ENCODE assay signal across 8 cellular contexts in the genomic region with DNA sequence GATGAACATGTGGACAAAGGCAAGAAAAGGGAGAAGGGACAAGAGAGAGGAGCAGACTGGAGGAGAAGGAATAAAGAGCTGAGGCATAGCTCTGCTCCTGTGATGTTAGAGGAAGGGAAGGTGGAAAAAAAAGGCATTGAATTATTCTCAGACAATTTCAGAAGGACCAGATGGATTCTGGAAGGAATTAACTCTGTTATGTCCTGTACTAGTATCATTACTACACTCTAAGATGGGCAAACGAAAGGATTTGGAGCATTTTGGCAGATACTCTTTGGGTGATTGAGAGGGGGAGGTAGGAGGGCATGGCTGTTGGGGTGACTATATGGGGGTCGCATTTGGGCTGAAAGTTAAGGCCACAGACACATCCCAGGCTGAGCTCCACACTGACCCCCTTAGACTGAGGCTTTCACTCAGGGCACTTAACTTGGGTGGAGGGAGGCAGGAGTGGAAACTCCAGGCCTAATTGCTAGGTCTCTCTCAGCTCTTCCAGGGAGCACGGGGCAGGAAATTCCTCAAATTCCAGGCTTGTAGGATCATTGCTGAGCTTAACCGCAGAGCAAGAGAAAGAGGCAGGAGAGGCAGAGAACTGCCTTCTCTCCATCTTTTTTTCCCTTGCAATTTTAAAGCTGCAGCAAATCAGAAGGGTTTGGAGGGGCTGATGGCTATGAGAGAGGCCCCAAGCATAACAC. TPM values are rescaled to one million over a fixed set of nuclear protein-coding genes. Genes with fewer than 3 reads are reported as not detected.
DNase-seq lines count a peak whose midpoint lies in the region; ATAC-seq, FAIRE-seq and TF ChIP-seq lines count a peak whose summit lies in the region.

No MANE protein-coding gene starts in this region.

- H3K9ac ChIP-seq in IMR-90 (ENCODE audit: low read depth, low read length) (peak overlapping the region; percentile 85), HepG2 (ENCODE audit: insufficient read depth, low read depth, low read length) (no peak overlapping the region)

- peak overlapping the region; percentile 100 for H2BK15ac ChIP-seq in IMR-90 (ENCODE audit: low read depth, low read length)

- DNase-seq in IMR-90 (peak; percentile 94), dedifferentiated amniotic fluid mesenchymal stem cell (ENCODE audit: extremely low spot score) (peak; percentile 97), HepG2 (ENCODE audit: low spot score) (peak; percentile 42), tibial nerve (ENCODE audit: low spot score in 2 of 2) (peak; percentile 42 to 62), activated gamma-delta T cell treated with Interleukin-2 at 50 U/mL for 16 hours (no peak), middle frontal gyrus (ENCODE audit: extremely low spot score, low spot score) (no peak), NCI-H2107 treated with DMSO at 0.1 percent for 48 hours (lab: John Stamatoyannopoulos, UW; ENCODE audit: unreplicated experiment) (no peak), Kasumi-1 (lab: John Stamatoyannopoulos, UW) (no peak)

- dilution Hi-C loops in IMR-90 (cut with HindIII; ENCODE audit: low sequenced_read_pairs, unreplicated experiment): no loop called here

- peak overlapping the region; percentile 99 for H2BK120ac ChIP-seq in IMR-90 (ENCODE audit: low read depth, low read length)

- H3K9me3 ChIP-seq in IMR-90 (ENCODE audit: control insufficient read depth, insufficient read depth, low read length) (no peaks in the 10 kb centered on the region), HepG2 (ENCODE audit: low read length) (no peaks in the 10 kb centered on the region), tibial nerve (no peaks in the 10 kb centered on the region)

- peak overlapping the region; percentile 100 for H2AK5ac ChIP-seq in IMR-90 (ENCODE audit: low read depth, low read length)

- H3K23ac ChIP-seq in IMR-90 (ENCODE audit: low read depth, low read length): peak overlapping the region; percentile 99

- no CpG with 5 or more reads among the region's 4 CpGs for WGBS in IMR-90 (ENCODE audit: extremely low coverage in 2 of 2, insufficient read length in 1 of 2), 2 experiments
- 4% methylated on average over 4 of the region's 4 CpGs for WGBS in HepG2 (ENCODE audit: low lambda C conversion rate)
- WGBS in tibial nerve, 2 donors: 15% methylated on average over 4 of the region's 4 CpGs

- peak overlapping the region; percentile 98 for H2AK9ac ChIP-seq in IMR-90 (replicated peaks; ENCODE audit: low read depth, low read length, poor library complexity)

- FAIRE-seq in HepG2 (lab: Jason Lieb, UNC): no peak

- in situ Hi-C loops in IMR-90 (cut with MboI; ENCODE audit: low sequenced_read_pairs) (no loop called here), HepG2 (cut with HindIII; ENCODE audit: extremely low pct_ligation_motif_present, low pct_unique_long_range_greater_than_20kb) (no loop called here)

- ATAC-seq in IMR-90 (ENCODE audit: low read depth): peak; percentile 89
- peak; percentile 71 for ATAC-seq in HepG2

- H4K20me1 ChIP-seq in IMR-90 (ENCODE audit: insufficient read depth, low read length): no peaks in the 10 kb centered on the region; the same call in 1 of the 2 replicates
- H4K20me1 ChIP-seq in HepG2 (ENCODE audit: insufficient read depth, low read length): no peaks in the 10 kb centered on the region

- H3K18ac ChIP-seq in IMR-90 (ENCODE audit: low read depth, low read length): peak overlapping the region; percentile 100

- no peak overlapping the region for H3K4me3 ChIP-seq in IMR-90 (ENCODE audit: insufficient read depth, low read depth, low read length)
- no peak overlapping the region for H3K4me3 ChIP-seq in HepG2 (replicated peaks in 1 of 3; ENCODE audit: insufficient read depth in 1 of 3, low read depth in 2 of 3, low read length in 3 of 3)
- H3K4me3 ChIP-seq in tibial nerve: no peak overlapping the region

- TF ChIP-seq RAD21 in IMR-90 (IDR thresholded peaks at IDR 0.05; ENCODE audit: low read length): peak; percentile 35; the same call in 1 of the 2 replicates
- no peak for TF ChIP-seq RAD21 in HepG2 (CRISPR knock-in tag; IDR thresholded peaks at IDR 0.05)

- TF ChIP-seq POLR2A in IMR-90 (IDR thresholded peaks at IDR 0.05; ENCODE audit: low read depth, low read length): no peak
- no peak for TF ChIP-seq POLR2A in HepG2 (IDR thresholded peaks at IDR 0.05; ENCODE audit: insufficient read depth in 1 of 2, low read depth in 2 of 2, low read length in 2 of 2)
- no peak for TF ChIP-seq POLR2A in tibial nerve (IDR thresholded peaks at IDR 0.05)

- H3K27me3 ChIP-seq in IMR-90 (ENCODE audit: control insufficient read depth, insufficient read depth, low read length) (no peaks in the 10 kb centered on the region), HepG2 (ENCODE audit: control insufficient read depth in 1 of 2, insufficient read depth in 2 of 2, low read length in 2 of 2) (no peaks in the 10 kb centered on the region), tibial nerve (no peaks in the 10 kb centered on the region)

- intact Hi-C loops in IMR-90 (cut with micrococcal nuclease) (loop anchor here (1.0 kb wide), 2 partner anchors 8 to 26 kb away; partner anchors contain the start of gene KIRREL1), HepG2 (cut with micrococcal nuclease; ENCODE audit: unreplicated experiment) (no loop called here)

- peak overlapping the region; percentile 99 for H3K4ac ChIP-seq in IMR-90 (ENCODE audit: low read depth, low read length)

- no peaks in the 10 kb centered on the region for H3K79me2 ChIP-seq in HepG2 (ENCODE audit: insufficient read depth, low read length)

- peak overlapping the region; percentile 99 for H3K56ac ChIP-seq in IMR-90 (ENCODE audit: extremely low read depth, insufficient read depth, low read length)

- TF ChIP-seq EP300 in HepG2 (IDR thresholded peaks at IDR 0.05; ENCODE audit: low read depth in 2 of 2, low read length in 2 of 2) (no peak), HepG2 (CRISPR knock-in tag; IDR thresholded peaks at IDR 0.05; ENCODE audit: borderline replicate concordance) (no peak), tibial nerve (IDR thresholded peaks at IDR 0.05) (peak in 1 of 2 donors; percentile 79)

- H3K4me2 ChIP-seq in IMR-90 (ENCODE audit: low read depth, low read length) (peak overlapping the region; percentile 70), HepG2 (ENCODE audit: low read depth, low read length) (no peak overlapping the region)

- peak overlapping the region; percentile 98 for H3K14ac ChIP-seq in IMR-90 (replicated peaks; ENCODE audit: low read depth, low read length)

- peak overlapping the region; percentile 98 for H2BK5ac ChIP-seq in IMR-90 (ENCODE audit: low read depth, low read length, poor library complexity, severe bottlenecking)

- H2AFZ ChIP-seq in IMR-90 (replicated peaks; ENCODE audit: low read length, poor library complexity) (peak overlapping the region; percentile 28), HepG2 (ENCODE audit: low read length) (no peak overlapping the region)

- TF ChIP-seq CTCF in IMR-90 (conservative IDR thresholded peaks at IDR 0.05; ENCODE audit: low read depth, low read length) (0 out of 2 replicates have a peak, but pooled peaks have one; percentile 6), HepG2 (CRISPR knock-in tag; IDR thresholded peaks at IDR 0.05) (no peak), tibial nerve (IDR thresholded peaks at IDR 0.05) (no peak)

- H3K4me1 ChIP-seq in IMR-90 (ENCODE audit: control insufficient read depth, insufficient read depth, low read length) (peaks cover 53% of the 10 kb centered on the region), HepG2 (ENCODE audit: insufficient read depth, low read length) (0 out of 2 replicates have a peak, but pooled peaks cover 9% of the 10 kb centered on the region), tibial nerve (peaks cover 0 to 98% (median 80%) of the 10 kb centered on the region in 4 donors)

- POLR2A ChIA-PET in IMR-90 (lab: Charles Lee; ENCODE audit: unreplicated experiment) (interaction anchor here (0.5 to 2.2 kb wide), 4 partner anchors 8 to 19 kb away, joined by 4 to 25 read pairs (median 7); no protein-coding TSS in a partner anchor), HepG2 (lab: Yijun Ruan, JAX) (no interaction called here)

- CTCF ChIA-PET in IMR-90 (lab: Yijun Ruan, JAX) (interaction anchor here (0.5 to 1.4 kb wide), 5 partner anchors 17 to 1906 kb away, joined by 3 read pairs; partner anchors contain the start of gene TAGLN2), HepG2 (lab: Yijun Ruan, JAX; ENCODE audit: low intra/inter-chr PET ratio, low total read pairs) (no interaction called here)

- peak overlapping the region; percentile 99 for H2BK20ac ChIP-seq in IMR-90 (ENCODE audit: low read depth, low read length)

- peaks cover 26 to 81% of the 10 kb centered on the region in 2 experiments for H3K79me1 ChIP-seq in IMR-90 (ENCODE audit: low read depth in 1 of 2, low read length in 2 of 2)

- peak overlapping the region; percentile 99 for H4K8ac ChIP-seq in IMR-90 (ENCODE audit: low read depth in 2 of 2, low read length in 2 of 2)

- peaks cover 4% of the 10 kb centered on the region; the same call in 1 of the 2 replicates for H3K36me3 ChIP-seq in IMR-90 (ENCODE audit: control insufficient read depth, insufficient read depth, low read length)
- no peaks in the 10 kb centered on the region for H3K36me3 ChIP-seq in HepG2 (replicated peaks in 1 of 2; ENCODE audit: control insufficient read depth in 1 of 2, insufficient read depth in 2 of 2, low read length in 2 of 2)
- no peaks in the 10 kb centered on the region for H3K36me3 ChIP-seq in tibial nerve

- BruUV-seq in IMR-90 (replicated peaks; lab: Mats Ljungman, UMichigan) (no TSS peak), HepG2 (replicated peaks; lab: Mats Ljungman, UMichigan) (no TSS peak)

- peak overlapping the region; percentile 100 for H4K5ac ChIP-seq in IMR-90 (ENCODE audit: low read depth, low read length)

- H3K27ac ChIP-seq in IMR-90 (ENCODE audit: insufficient read depth, low read length) (peak overlapping the region; percentile 99), HepG2 (ENCODE audit: extremely low read length, insufficient read depth, low read length) (no peak overlapping the region), tibial nerve (peak overlapping the region; percentile 68 to 97 (median 84))

- H4K91ac ChIP-seq in IMR-90 (ENCODE audit: insufficient read depth, low read depth, low read length): peak overlapping the region; percentile 100

- H3K9me1 ChIP-seq in IMR-90 (ENCODE audit: insufficient read depth, low read length): peaks cover 22% of the 10 kb centered on the region

RNA-seq across cellular contexts. Expression of gene KIRREL1, which starts 25.9 kb away (rescaled TPM):
- 61.9 and 64.7 TPM in 2 replicates for total RNA-seq in IMR-90 (2012; rRNA removed)
- polyA plus RNA-seq in IMR-90 (2012; rRNA removed): 58.1 and 64.6 TPM in 2 replicates
- polyA plus RNA-seq in IMR-90 (2012; cell fraction: cytosol; rRNA removed): 38.9 and 51.3 TPM in 2 replicates
- 85.2 and 89.7 TPM in 2 replicates for polyA plus RNA-seq in IMR-90 (2012; cell fraction: nucleus; rRNA removed; ENCODE audit: low replicate concordance)
- total RNA-seq in HepG2 (2016; rRNA removed; fragmentation: Illumina TruSeq; extraction: Trizol): 0.02 TPM in 1 of 2 replicates, not detected in the other
- total RNA-seq in HepG2 (2016; cell fraction: cytosol; rRNA removed; fragmentation: Illumina TruSeq; extraction: Trizol; ENCODE audit: low read depth): not detected in 2 replicates
- total RNA-seq in HepG2 (2016; cell fraction: insoluble cytoplasmic fraction; rRNA removed; fragmentation: Illumina TruSeq; extraction: Trizol): 0.02 TPM in 1 of 2 replicates, not detected in the other
- not detected in 2 replicates for total RNA-seq in HepG2 (2016; cell fraction: membrane; rRNA removed; fragmentation: Illumina TruSeq; extraction: Trizol)
- total RNA-seq in HepG2 (2016; cell fraction: nucleus; rRNA removed; fragmentation: Illumina TruSeq; extraction: Trizol): 0.06 TPM in 1 of 2 replicates, not detected in the other
- 0.01 and 0.03 TPM in 2 replicates for polyA plus RNA-seq in HepG2 (2011; rRNA removed)
- 0.01 and 0.03 TPM in 2 replicates for polyA plus RNA-seq in HepG2 (2011; cell fraction: cytosol; rRNA removed)
- polyA plus RNA-seq in HepG2 (2011; cell fraction: nucleus; rRNA removed): 0.03 and 0.07 TPM in 2 replicates
- 0.04 TPM in 1 of 2 replicates, not detected in the other for polyA plus RNA-seq in HepG2 (2012)
- not detected in 2 replicates for polyA plus RNA-seq in HepG2 (2016; cell fraction: cytosol; fragmentation: Illumina TruSeq; extraction: Trizol; ENCODE audit: low read depth)
- 0.03 TPM in 1 of 2 replicates, not detected in the other for polyA plus RNA-seq in HepG2 (2016; cell fraction: insoluble cytoplasmic fraction; fragmentation: Illumina TruSeq; extraction: Trizol; ENCODE audit: low read depth)
- polyA plus RNA-seq in HepG2 (2016; cell fraction: membrane; fragmentation: Illumina TruSeq; extraction: Trizol; ENCODE audit: low read depth): not detected in 2 replicates
- not detected in 2 replicates for polyA plus RNA-seq in HepG2 (2016; cell fraction: nucleus; fragmentation: Illumina TruSeq; extraction: Trizol; ENCODE audit: insufficient read depth, low read depth)
- 30.8 TPM in 1 of 2 replicates, not detected in the other for polyA minus RNA-seq in HepG2 (2011; rRNA and poly(A)+ RNA removed; ENCODE audit: low replicate concordance)
- polyA minus RNA-seq in HepG2 (2011; cell fraction: cytosol; rRNA and poly(A)+ RNA removed): 0.30 TPM in 1 of 2 replicates, not detected in the other
- not detected in 2 replicates for polyA minus RNA-seq in HepG2 (2011; cell fraction: nucleus; rRNA and poly(A)+ RNA removed)
- total RNA-seq in tibial nerve: 10 to 100 TPM; 47.1 to 60.6 (median 50.7) TPM

Comparison
In these comparisons a context has a peak if more than half of its experiments do, and no peak if none do; other contexts are left out.
1. DNase-seq: peak in IMR-90 (single experiment), dedifferentiated amniotic fluid mesenchymal stem cell (single experiment), HepG2 (single experiment) and tibial nerve (2 of 2); none in activated gamma-delta T cell treated with Interleukin-2 at 50 U/mL for 16 hours (single experiment), middle frontal gyrus (single experiment), NCI-H2107 treated with DMSO at 0.1 percent for 48 hours (single experiment) and Kasumi-1 (0 of 2).
2. RNA of gene KIRREL1, which starts 25.9 kb away (total RNA-seq): 61.9 to 64.7 TPM in IMR-90 and 47.1 to 60.6 TPM in tibial nerve; 0.02 to 0.06 TPM in HepG2; every median in the first group is over 10 times any median in the second.